ENCODE assay signal across 8 cellular contexts in genomic region chr2:62456721-62457539, GRCh38. TPM values are rescaled to one million over a fixed set of nuclear protein-coding genes. Genes with fewer than 3 reads are reported as not detected.
DNase-seq lines count a peak whose midpoint lies in the region; ATAC-seq lines count a peak whose summit lies in the region.

No MANE protein-coding gene starts in this region.

- no peak overlapping the region for H3K27ac Mint-ChIP-seq in effector memory CD8-positive, alpha-beta T cell

- peaks cover 0 to 16% of the 10 kb centered on the region in 2 donors for H3K27me3 Mint-ChIP-seq in effector memory CD8-positive, alpha-beta T cell

- no peaks in the 10 kb centered on the region for H3K79me1 ChIP-seq in mesendoderm (ENCODE audit: low read length)

- H3K4me1 Mint-ChIP-seq in effector memory CD8-positive, alpha-beta T cell (ENCODE audit: low read depth in 2 of 2), result no peaks in the 10 kb centered on the region

- peak overlapping the region; percentile 31 for H2BK5ac ChIP-seq in mesendoderm (ENCODE audit: low read length)

- no peak overlapping the region for H3K27ac ChIP-seq in mesendoderm (ENCODE audit: low read depth, low read length)

- no peak overlapping the region for H2BK15ac ChIP-seq in mesendoderm (replicated peaks; ENCODE audit: low read depth)

- peak overlapping the region; percentile 59 to 65 for H3K4me3 Mint-ChIP-seq in effector memory CD8-positive, alpha-beta T cell

- peak overlapping the region; percentile 48 for H4K5ac ChIP-seq in mesendoderm (ENCODE audit: low read length)

- no peaks in the 10 kb centered on the region for H3K4me1 ChIP-seq in mesendoderm (ENCODE audit: control insufficient read depth, low read depth, low read length)

- no peak overlapping the region for H2AK5ac ChIP-seq in mesendoderm (ENCODE audit: low read length)

- H3K23ac ChIP-seq in mesendoderm (ENCODE audit: low read length), result peak overlapping the region; percentile 20

- no peaks in the 10 kb centered on the region for H3K36me3 Mint-ChIP-seq in effector memory CD8-positive, alpha-beta T cell (ENCODE audit: insufficient read depth)

- peak in 12 of 14 donors; percentile 27 to 81 (median 62) for DNase-seq in C1 segment of cervical spinal cord (lab: John Stamatoyannopoulos, UW)
- peak; percentile 24 for DNase-seq in NCI-H748 treated with DMSO at 0.1 percent for 48 hours (lab: John Stamatoyannopoulos, UW)
- DNase-seq in activated CD8-positive, alpha-beta memory T cell treated with anti-CD3 and anti-CD28 coated beads for 48 hours (ENCODE audit: low read depth in 2 of 3, low spot score in 2 of 3), result peak; percentile 49 to 79 (median 51)
- DNase-seq in effector memory CD8-positive, alpha-beta T cell, result peak; percentile 61 to 75 (median 65)
- peak; percentile 85 for DNase-seq in mesendoderm
- DNase-seq in stimulated activated CD8-positive, alpha-beta memory T cell treated with anti-CD3 and anti-CD28 coated beads, Interleukin-12 subunit alpha, Interleukin-12 subunit beta, amount 100 ng/mL, for 4 hours (ENCODE audit: low read depth), result peak; percentile 47

- H3K9me3 Mint-ChIP-seq in effector memory CD8-positive, alpha-beta T cell, result no peaks in the 10 kb centered on the region

- WGBS in mesendoderm (ENCODE audit: extremely low coverage, insufficient coverage, low lambda C conversion rate), result no CpG with 5 or more reads among the region's 52 CpGs

- ATAC-seq in GM19043 (IDR thresholded peaks at IDR 0.05; ENCODE audit: low read depth, unreplicated experiment) (peak; percentile 84), HG03280 (IDR thresholded peaks at IDR 0.05; ENCODE audit: unreplicated experiment) (peak; percentile 77)
- peak; percentile 89 for ATAC-seq in effector memory CD8-positive, alpha-beta T cell (replicated peaks)

- H4K8ac ChIP-seq in mesendoderm (ENCODE audit: low read depth, low read length), result peak overlapping the region; percentile 5

- peak overlapping the region; percentile 41 for H3K4me3 ChIP-seq in mesendoderm (ENCODE audit: low read length)

- no peak overlapping the region for H3K4ac ChIP-seq in mesendoderm (ENCODE audit: low read depth, low read length)

- H3K36me3 ChIP-seq in mesendoderm (ENCODE audit: control insufficient read depth, insufficient read depth, low read length), result no peaks in the 10 kb centered on the region

- H3K4me2 ChIP-seq in mesendoderm (ENCODE audit: low read length), result peak overlapping the region; percentile 93

- no peaks in the 10 kb centered on the region for H3K27me3 ChIP-seq in mesendoderm (ENCODE audit: insufficient read depth, low read length, poor library complexity)

- peak overlapping the region; percentile 96 for H3K56ac ChIP-seq in mesendoderm (ENCODE audit: low read length)

- peak overlapping the region; percentile 81 for H3K9ac ChIP-seq in mesendoderm (ENCODE audit: low read length)

- no peaks in the 10 kb centered on the region for H3K79me2 ChIP-seq in mesendoderm (ENCODE audit: control insufficient read depth, insufficient read depth, low read length)

- H3K18ac ChIP-seq in mesendoderm (ENCODE audit: low read length), result peak overlapping the region; percentile 5

- H2BK120ac ChIP-seq in mesendoderm (ENCODE audit: low read depth, low read length), result no peak overlapping the region

RNA-seq across cellular contexts. Expression of gene TMEM17, which starts 49.1 kb away (rescaled TPM):
- 1.1 TPM for polyA plus RNA-seq in mesendoderm (2013, experiment 1 of 2)
- polyA plus RNA-seq in mesendoderm (2013, experiment 2 of 2), result 0.99 TPM

Comparison
In these comparisons a context has a peak if more than half of its experiments do, and no peak if none do; other contexts are left out.
1. DNase-seq: peak in every context shown above with its lines; median percentile 85 in mesendoderm; 65 in effector memory CD8-positive, alpha-beta T cell; 62 in C1 segment of cervical spinal cord; 51 in activated CD8-positive, alpha-beta memory T cell treated with anti-CD3 and anti-CD28 coated beads for 48 hours; 47 in stimulated activated CD8-positive, alpha-beta memory T cell treated with anti-CD3 and anti-CD28 coated beads, Interleukin-12 subunit alpha, Interleukin-12 subunit beta, amount 100 ng/mL, for 4 hours; 24 in NCI-H748 treated with DMSO at 0.1 percent for 48 hours.